In the genomic region with DNA sequence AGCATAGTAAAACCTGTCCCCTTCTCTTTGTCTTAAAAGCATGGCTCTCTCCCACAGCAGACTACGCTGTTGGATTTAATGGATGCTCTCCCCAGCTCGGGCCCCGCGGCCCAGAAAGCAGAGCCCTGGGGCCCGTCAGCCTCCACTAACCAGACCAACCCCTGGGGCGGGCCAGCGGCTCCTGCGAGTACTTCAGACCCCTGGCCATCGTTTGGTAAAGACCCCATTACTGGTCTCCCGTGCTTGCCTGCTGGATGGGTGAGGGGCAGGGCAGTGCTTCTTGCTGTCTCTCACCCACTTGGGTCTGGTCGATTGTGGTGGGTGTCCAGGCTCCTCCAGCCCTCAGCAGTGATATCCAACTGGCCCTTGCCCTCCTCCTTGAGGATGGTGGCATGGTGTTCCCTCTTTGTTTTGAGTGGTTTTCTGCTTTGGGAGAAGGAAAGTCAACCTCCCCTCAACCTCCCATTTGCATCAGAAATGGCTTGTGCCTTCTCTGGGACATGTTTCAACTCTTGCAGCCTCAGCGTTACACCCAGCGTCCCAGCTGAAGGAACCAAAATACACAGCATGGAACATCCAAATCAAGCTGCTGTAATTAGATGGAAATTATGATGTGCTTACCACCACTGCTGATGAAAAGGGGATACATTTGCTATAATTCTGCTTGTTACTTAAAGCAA, we compare ENCODE assay signal across 1 cellular context.
TF ChIP-seq lines count a peak whose summit lies in the region.

No MANE protein-coding gene starts in this region.

TF ChIP-seq in HepG2, 621 proteins besides CTCF, POLR2A, EP300 and RAD21:
- TF ChIP-seq MYC (CRISPR knock-in tag; IDR thresholded peaks at IDR 0.05; ENCODE audit: borderline replicate concordance) (no peak), RBM39 (IDR thresholded peaks at IDR 0.05; ENCODE audit: low read depth, low read length, poor library complexity, severe bottlenecking) (no peak), KDM6A (CRISPR knock-in tag; IDR thresholded peaks at IDR 0.05; ENCODE audit: low read depth) (no peak), ZNF670 (CRISPR knock-in tag; IDR thresholded peaks at IDR 0.05; ENCODE audit: borderline replicate concordance) (no peak)
- TF ChIP-seq, protein P1, sequence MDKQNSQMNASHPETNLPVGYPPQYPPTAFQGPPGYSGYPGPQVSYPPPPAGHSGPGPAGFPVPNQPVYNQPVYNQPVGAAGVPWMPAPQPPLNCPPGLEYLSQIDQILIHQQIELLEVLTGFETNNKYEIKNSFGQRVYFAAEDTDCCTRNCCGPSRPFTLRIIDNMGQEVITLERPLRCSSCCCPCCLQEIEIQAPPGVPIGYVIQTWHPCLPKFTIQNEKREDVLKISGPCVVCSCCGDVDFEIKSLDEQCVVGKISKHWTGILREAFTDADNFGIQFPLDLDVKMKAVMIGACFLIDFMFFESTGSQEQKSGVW (CRISPR knock-in tag; IDR thresholded peaks at IDR 0.05; ENCODE audit: borderline replicate concordance), result no peak
- TF ChIP-seq, protein P2, sequence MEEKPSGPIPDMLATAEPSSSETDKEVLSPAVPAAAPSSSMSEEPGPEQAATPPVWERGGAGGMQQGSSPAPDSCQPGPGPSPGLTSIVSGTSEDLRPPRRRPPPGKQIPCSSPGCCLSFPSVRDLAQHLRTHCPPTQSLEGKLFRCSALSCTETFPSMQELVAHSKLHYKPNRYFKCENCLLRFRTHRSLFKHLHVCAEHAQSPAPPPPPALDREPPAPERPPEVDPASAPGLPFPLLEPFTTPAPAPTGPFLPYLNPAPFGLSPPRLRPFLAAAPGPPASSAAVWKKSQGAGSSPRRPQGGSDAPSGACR (CRISPR knock-in tag; IDR thresholded peaks at IDR 0.05), result no peak
